Comparison of ENCODE assay signal across 8 cellular contexts in the genomic region with DNA sequence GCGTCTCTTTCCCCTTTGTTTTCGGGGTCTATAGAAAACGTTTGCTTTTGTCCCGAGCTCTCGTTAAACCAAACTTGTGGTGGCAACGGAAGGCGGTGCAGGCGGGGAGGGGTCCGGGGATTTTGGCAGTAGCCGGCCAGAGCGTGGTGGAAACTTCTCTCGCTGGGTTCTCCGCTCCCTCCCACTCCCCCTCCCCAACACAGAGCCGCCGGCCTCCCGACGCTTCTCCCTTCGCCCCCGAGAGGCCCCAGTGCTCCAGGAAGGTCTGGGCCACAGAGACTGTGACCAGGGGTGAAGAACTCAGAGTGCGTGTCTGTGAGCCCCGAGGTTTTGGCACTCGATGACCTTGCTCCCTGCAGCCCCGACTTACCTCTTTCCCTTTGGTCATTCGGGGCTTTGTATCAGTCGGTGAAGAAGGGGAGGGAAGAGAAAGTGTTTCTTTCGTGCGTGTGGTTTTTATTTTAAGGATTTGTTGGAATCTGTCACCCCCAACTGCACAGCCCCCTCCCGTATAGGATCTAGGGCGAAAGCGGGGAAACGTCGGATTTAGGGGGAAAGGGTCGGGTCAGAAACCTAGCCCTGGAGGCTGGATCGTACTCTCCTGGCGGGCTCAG. TPM values are rescaled to one million over a fixed set of nuclear protein-coding genes. Genes with fewer than 3 reads are reported as not detected.
DNase-seq lines count a peak whose midpoint lies in the region; ATAC-seq and TF ChIP-seq lines count a peak whose summit lies in the region.

No MANE protein-coding gene starts in this region.

- H3K4me1 Mint-ChIP-seq in Caco-2 (ENCODE audit: low read depth, unreplicated experiment) = peaks cover 6% of the 10 kb centered on the region
- H3K4me1 Mint-ChIP-seq in osteocyte (ENCODE audit: unreplicated experiment) = peaks cover 53% of the 10 kb centered on the region

- peak overlapping the region; percentile 80 for H3K4me2 ChIP-seq in MM.1S (ENCODE audit: low read depth, low read length)

- no peak for DNase-seq in Caco-2
- DNase-seq in MM.1S = no peak
- DNase-seq in effector memory CD4-positive, alpha-beta T cell = no peak
- DNase-seq in osteocyte (ENCODE audit: extremely low spot score, unreplicated experiment) = no peak
- no peak for DNase-seq in SW 1271 (lab: John Stamatoyannopoulos, UW)

- H3K36me3 ChIP-seq in Caco-2 (ENCODE audit: control insufficient read depth, insufficient read depth, low read length) = no peaks in the 10 kb centered on the region
- H3K36me3 ChIP-seq in MM.1S (replicated peaks; ENCODE audit: insufficient read depth, low read length) = no peaks in the 10 kb centered on the region
- H3K36me3 ChIP-seq in effector memory CD4-positive, alpha-beta T cell (ENCODE audit: control insufficient read depth, insufficient read depth, low read length) = no peaks in the 10 kb centered on the region

- TF ChIP-seq CTCF in Caco-2 (IDR thresholded peaks at IDR 0.05; ENCODE audit: insufficient read depth in 1 of 2, low read depth in 1 of 2, low read length in 1 of 2, severe bottlenecking in 1 of 2, unreplicated experiment in 1 of 2) = no peak
- no peak for TF ChIP-seq CTCF in MM.1S (IDR thresholded peaks at IDR 0.05; ENCODE audit: low read length)
- no peak for TF ChIP-seq CTCF in osteocyte (IDR thresholded peaks at IDR 0.05)

- ATAC-seq in GM21737 (IDR thresholded peaks at IDR 0.05; ENCODE audit: unreplicated experiment) = no peak
- no peak for ATAC-seq in GM21786 (IDR thresholded peaks at IDR 0.05; ENCODE audit: unreplicated experiment)
- no peak for ATAC-seq in HG02870 (IDR thresholded peaks at IDR 0.05; ENCODE audit: unreplicated experiment)

- H3K27ac Mint-ChIP-seq in Caco-2 (ENCODE audit: unreplicated experiment) (no peak overlapping the region), osteocyte (ENCODE audit: unreplicated experiment) (peak overlapping the region; percentile 95)

- H3K4me3 Mint-ChIP-seq in Caco-2 (ENCODE audit: unreplicated experiment) (peak overlapping the region; percentile 76), osteocyte (ENCODE audit: unreplicated experiment) (peak overlapping the region; percentile 72)

- peak overlapping the region; percentile 82 for H3K27ac ChIP-seq in MM.1S (ENCODE audit: low read length)
- H3K27ac ChIP-seq in effector memory CD4-positive, alpha-beta T cell (ENCODE audit: insufficient read depth, low read length, poor library complexity, severe bottlenecking) = peak overlapping the region; percentile 57

- CTCF ChIA-PET in Caco-2 (lab: Charles Lee) = no interaction called here

- H3K9ac ChIP-seq in MM.1S (ENCODE audit: low read length) = peak overlapping the region; percentile 70

- H3F3A ChIP-seq in MM.1S (ENCODE audit: insufficient read depth, low read length) = peaks cover 8% of the 10 kb centered on the region; the same call in 1 of the 2 replicates

- H3K4me3 ChIP-seq in Caco-2 (ENCODE audit: low read depth, low read length) (peak overlapping the region; percentile 66), MM.1S (ENCODE audit: low read length) (peak overlapping the region; percentile 57)
- H3K4me3 ChIP-seq in effector memory CD4-positive, alpha-beta T cell (ENCODE audit: insufficient read depth, low read depth, low read length, poor library complexity, severe bottlenecking) = peak overlapping the region; percentile 45

- H3K9me3 Mint-ChIP-seq in Caco-2 (ENCODE audit: unreplicated experiment) (no peaks in the 10 kb centered on the region), osteocyte (ENCODE audit: unreplicated experiment) (no peaks in the 10 kb centered on the region)

- no peaks in the 10 kb centered on the region for H3K27me3 Mint-ChIP-seq in Caco-2 (ENCODE audit: insufficient read depth, unreplicated experiment)
- H3K27me3 Mint-ChIP-seq in osteocyte (ENCODE audit: unreplicated experiment) = no peaks in the 10 kb centered on the region

- peak overlapping the region; percentile 53 for H2AFZ ChIP-seq in MM.1S (ENCODE audit: low read length)

- H3K4me1 ChIP-seq in Caco-2 (peaks cover 9% of the 10 kb centered on the region), MM.1S (ENCODE audit: low read length) (peaks cover 11% of the 10 kb centered on the region; the same call in 1 of the 2 replicates)
- H3K4me1 ChIP-seq in effector memory CD4-positive, alpha-beta T cell (ENCODE audit: control insufficient read depth, insufficient read depth, low read length, poor library complexity, severe bottlenecking) = peaks cover 26% of the 10 kb centered on the region

- BruUV-seq in Caco-2 (replicated peaks; lab: Mats Ljungman, UMichigan) = TSS peak; percentile 59

- H3K79me2 ChIP-seq in MM.1S (ENCODE audit: low read length) = peaks cover 35% of the 10 kb centered on the region

- H3K36me3 Mint-ChIP-seq in Caco-2 (ENCODE audit: insufficient read depth, unreplicated experiment) (peaks cover 13% of the 10 kb centered on the region), osteocyte (ENCODE audit: unreplicated experiment) (no peaks in the 10 kb centered on the region)

- H3K9me3 ChIP-seq in Caco-2 (no peaks in the 10 kb centered on the region), MM.1S (replicated peaks; ENCODE audit: insufficient read depth, low read length) (no peaks in the 10 kb centered on the region)
- no peaks in the 10 kb centered on the region for H3K9me3 ChIP-seq in effector memory CD4-positive, alpha-beta T cell (ENCODE audit: control insufficient read depth, low read length)

- no peaks in the 10 kb centered on the region for H4K20me1 ChIP-seq in MM.1S (ENCODE audit: insufficient read depth, low read length)

- intact Hi-C loops in Caco-2 (cut with micrococcal nuclease; ENCODE audit: unreplicated experiment) = loop anchor here (10.0 kb wide), 1 partner anchor 368 kb away; no protein-coding TSS in a partner anchor

- H3K27me3 ChIP-seq in Caco-2 (replicated peaks; ENCODE audit: control insufficient read depth, insufficient read depth, low read length) (no peaks in the 10 kb centered on the region), MM.1S (replicated peaks; ENCODE audit: insufficient read depth, low read length) (no peaks in the 10 kb centered on the region)
- H3K27me3 ChIP-seq in effector memory CD4-positive, alpha-beta T cell (replicated peaks; ENCODE audit: control insufficient read depth, insufficient read depth, low read length, poor library complexity, severe bottlenecking) = peaks cover 4% of the 10 kb centered on the region

- POLR2A ChIA-PET in Caco-2 (lab: Charles Lee) = interaction anchor here (1.0 kb wide), 1 partner anchor 8 kb away, joined by 5 read pairs; no protein-coding TSS in a partner anchor

- H3K9me2 ChIP-seq in MM.1S (replicated peaks; ENCODE audit: insufficient read depth, low read length) = no peaks in the 10 kb centered on the region

RNA-seq across cellular contexts. Expression of a gene that starts 9.0 kb away (rescaled TPM):
- total RNA-seq in Caco-2 (2022) = 16.2 and 18.6 TPM in 2 replicates
- total RNA-seq in osteocyte = 24.1 and 24.8 TPM in 2 replicates
